ENCODE assay signal across 9 cellular contexts in the genomic region with DNA sequence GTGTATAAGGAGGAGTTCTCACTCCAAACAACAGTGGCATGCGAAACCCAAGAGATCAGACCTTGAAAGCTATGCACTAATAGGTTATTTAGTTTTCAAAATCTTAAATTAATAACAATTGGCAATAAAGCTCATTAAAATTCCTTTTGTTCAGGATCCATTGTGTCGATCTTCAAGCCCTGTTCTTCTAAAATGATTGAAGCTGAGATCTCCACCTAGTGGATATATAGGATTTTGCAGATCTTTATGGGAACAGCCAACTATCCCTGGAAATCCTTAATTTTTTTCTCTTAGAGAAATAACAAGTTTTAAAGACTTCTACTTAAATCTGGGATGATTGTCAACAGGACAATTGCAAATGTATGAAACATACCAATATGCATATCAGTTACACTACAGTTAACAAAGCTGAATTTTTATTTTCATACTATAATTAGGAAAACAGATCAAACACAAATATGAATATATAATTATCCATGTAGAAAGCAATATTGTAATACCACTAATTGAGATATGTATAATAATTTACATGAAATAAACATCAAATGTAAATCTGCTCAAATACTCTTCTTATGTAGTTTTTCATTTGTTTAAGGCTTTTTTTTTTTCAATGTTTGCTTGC. TPM values are rescaled to one million over a fixed set of nuclear protein-coding genes. Genes with fewer than 3 reads are reported as not detected.
DNase-seq lines count a peak whose midpoint lies in the region; ATAC-seq and TF ChIP-seq lines count a peak whose summit lies in the region.
"Had no signal": no experiment of that assay in that cellular context is flagged by ENCODE, and none has a peak within 500 bp of the region (broad histone marks: within the 10 kb centered on the region; RNA-seq: fewer than 3 reads in every experiment).

No MANE protein-coding gene starts in this region.

- TF ChIP-seq CTCF in AG10803 (conservative IDR thresholded peaks at IDR 0.05; ENCODE audit: low read length), result peak; percentile 78

- intact Hi-C loops in left colon (cut with DNase I, micrococcal nuclease), result no loop called here

- H3K4me3 ChIP-seq in AG10803 (ENCODE audit: low read length), result no peak overlapping the region

- ATAC-seq in GM21528 (IDR thresholded peaks at IDR 0.05; ENCODE audit: low FRiP score, unreplicated experiment) (peak; percentile 55), left colon (no peak), HG02588 (IDR thresholded peaks at IDR 0.05; ENCODE audit: unreplicated experiment) (no peak)

- DNase-seq in AG10803 (ENCODE audit: low read depth), result peak; percentile 51
- DNase-seq in NCI-H2029 (lab: John Stamatoyannopoulos, UW), result peak; percentile 32
- peak; percentile 18 for DNase-seq in amniotic stem cell (lab: John Stamatoyannopoulos, UW)
- DNase-seq in iPS DF 4.7 (ENCODE audit: extremely low read depth, low spot score), result peak; percentile 22
- no peak for DNase-seq in left colon
- DNase-seq in COLO668 (lab: John Stamatoyannopoulos, UW; ENCODE audit: unreplicated experiment), result no peak

RNA-seq across cellular contexts. Expression of a gene that starts 43.3 kb away (rescaled TPM):
- total RNA-seq in left colon, result not detected
- total RNA-seq: subcutaneous adipose tissue had no signal

Comparison
In these comparisons a context has a peak if more than half of its experiments do, and no peak if none do; other contexts are left out.
1. DNase-seq: peak in AG10803 (single experiment), NCI-H2029 (single experiment), amniotic stem cell (single experiment) and iPS DF 4.7 (single experiment); none in left colon (0 of 2) and COLO668 (single experiment).